8 cellular contexts compared by ENCODE assay signal in the genomic region with DNA sequence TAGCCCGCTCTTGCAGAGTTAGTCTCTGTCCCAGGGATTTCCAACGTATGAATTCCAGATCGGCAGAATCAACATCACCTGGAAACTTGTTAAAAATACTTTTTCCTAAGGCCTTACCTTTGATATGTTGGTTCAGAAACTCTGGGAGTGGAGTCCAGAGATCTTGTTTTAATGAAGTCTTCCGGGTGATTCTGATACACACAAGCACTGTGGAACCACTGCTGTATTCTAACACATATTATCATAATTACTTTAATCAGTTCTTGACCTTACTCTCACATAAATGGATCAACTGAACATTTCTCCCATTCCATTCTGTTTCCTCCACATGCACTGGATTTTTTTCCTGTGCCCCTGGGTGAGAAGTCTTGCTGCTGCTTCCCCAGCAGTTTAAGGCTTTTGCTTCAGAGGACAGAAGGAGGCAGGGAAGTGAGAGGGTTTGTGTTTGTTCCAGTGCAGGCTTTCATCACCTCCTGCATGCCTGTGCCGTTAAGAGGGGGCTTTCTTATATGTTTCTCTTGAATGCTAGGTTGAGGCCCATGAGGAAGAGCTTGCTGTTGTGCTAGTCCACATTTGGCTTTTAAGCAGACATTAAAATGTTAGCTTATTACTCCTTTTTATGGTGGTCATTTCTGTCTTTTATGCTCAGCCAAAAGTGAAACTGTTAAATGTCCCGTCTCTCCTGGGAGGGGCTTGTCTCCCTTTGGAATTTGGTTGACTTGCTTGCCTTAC. TPM values are rescaled to one million over a fixed set of nuclear protein-coding genes. Genes with fewer than 3 reads are reported as not detected.
DNase-seq lines count a peak whose midpoint lies in the region; ATAC-seq, FAIRE-seq and TF ChIP-seq lines count a peak whose summit lies in the region.

No MANE protein-coding gene starts in this region.

- no peak overlapping the region for H3K4me3 ChIP-seq in SK-N-SH (ENCODE audit: low read depth in 2 of 2, low read length in 1 of 2)
- H3K4me3 ChIP-seq in fibroblast of villous mesenchyme (ENCODE audit: low read depth, low read length), result peak overlapping the region; percentile 64
- H3K4me3 ChIP-seq in pancreas, result no peak overlapping the region

- peaks cover 90% of the 10 kb centered on the region for H3K4me1 Mint-ChIP-seq in CD4-positive, alpha-beta T cell (ENCODE audit: low read depth)

- POLR2A ChIA-PET in CD4-positive, alpha-beta T cell (lab: Charles Lee), result no interaction called here
- POLR2A ChIA-PET in SK-N-SH (lab: Yijun Ruan, JAX), result no interaction called here

- no peak for ATAC-seq in CD4-positive, alpha-beta T cell (ENCODE audit: poor library complexity)
- ATAC-seq in pancreas (peak in 3 of 4 donors; percentile 47 to 54 (median 49)), GM19467 (IDR thresholded peaks at IDR 0.05; ENCODE audit: unreplicated experiment) (no peak), HG02938 (IDR thresholded peaks at IDR 0.05; ENCODE audit: unreplicated experiment) (no peak), HG03095 (IDR thresholded peaks at IDR 0.05; ENCODE audit: unreplicated experiment) (no peak)

- DNase-seq in CD4-positive, alpha-beta T cell, result no peak
- no peak for DNase-seq in SK-N-SH
- DNase-seq in fibroblast of villous mesenchyme (ENCODE audit: low read depth), result peak; percentile 47
- no peak for DNase-seq in pancreas
- no peak for DNase-seq in epidermal melanocyte (ENCODE audit: insufficient read length, low spot score)

- peaks cover 5% of the 10 kb centered on the region for H3K36me3 Mint-ChIP-seq in CD4-positive, alpha-beta T cell (ENCODE audit: low read depth)

- H3K4me3 Mint-ChIP-seq in CD4-positive, alpha-beta T cell, result peak overlapping the region; percentile 26

- peaks cover 61% of the 10 kb centered on the region for H4K20me1 ChIP-seq in SK-N-SH (ENCODE audit: insufficient read depth)

- no peak for TF ChIP-seq RAD21 in SK-N-SH (IDR thresholded peaks at IDR 0.05; ENCODE audit: low read length)

- peaks cover 93% of the 10 kb centered on the region for H3K79me2 ChIP-seq in SK-N-SH (ENCODE audit: insufficient read depth)

- CTCF ChIA-PET in CD4-positive, alpha-beta T cell (lab: Charles Lee), result interaction anchor here (0.7 to 6.1 kb wide), 5 partner anchors 8 to 95 kb away, joined by 3 to 30 read pairs (median 3); no protein-coding TSS in a partner anchor
- CTCF ChIA-PET in SK-N-SH (lab: Yijun Ruan, JAX), result interaction anchor here (1.0 to 3.0 kb wide), 3 partner anchors 8 to 177 kb away, joined by 3 to 12 read pairs (median 5); no protein-coding TSS in a partner anchor

- no peaks in the 10 kb centered on the region for H3F3A ChIP-seq in SK-N-SH (replicated peaks; ENCODE audit: insufficient read depth)

- H3K36me3 ChIP-seq in SK-N-SH (replicated peaks in 1 of 2; ENCODE audit: control insufficient read depth in 1 of 2, insufficient read depth in 2 of 2, low read length in 1 of 2) (no peaks in the 10 kb centered on the region), pancreas (no peaks in the 10 kb centered on the region)

- H3K27me3 Mint-ChIP-seq in CD4-positive, alpha-beta T cell, result no peaks in the 10 kb centered on the region

- H3K4me1 ChIP-seq in SK-N-SH (ENCODE audit: control insufficient read depth in 1 of 2, insufficient read depth in 2 of 2, low read depth in 1 of 2, low read length in 1 of 2) (peaks cover 0 to 3% of the 10 kb centered on the region in 2 experiments; a peak in 2 of 4 replicates), pancreas (peaks cover 0 to 6% (median 5%) of the 10 kb centered on the region in 3 donors)

- peak overlapping the region; percentile 38 for H3K4me2 ChIP-seq in SK-N-SH

- peak overlapping the region; percentile 46 for H3K27ac Mint-ChIP-seq in CD4-positive, alpha-beta T cell

- WGBS in SK-N-SH (ENCODE audit: low lambda C conversion rate), result 76% methylated on average over 6 of the region's 6 CpGs
- WGBS in pancreas, 2 donors, result 42 to 50% methylated on average over 6 of the region's 6 CpGs

- no peaks in the 10 kb centered on the region for H3K27me3 ChIP-seq in CD4-positive, alpha-beta T cell (ENCODE audit: control insufficient read depth, insufficient read depth, low read length)
- H3K27me3 ChIP-seq in SK-N-SH (ENCODE audit: insufficient read depth), result no peaks in the 10 kb centered on the region
- H3K27me3 ChIP-seq in pancreas, result no peaks in the 10 kb centered on the region

- no peak for FAIRE-seq in pancreas (lab: Jason Lieb, UNC)

- no peaks in the 10 kb centered on the region for H3K9me2 ChIP-seq in SK-N-SH

- H3K9me3 Mint-ChIP-seq in CD4-positive, alpha-beta T cell, result no peaks in the 10 kb centered on the region

- TF ChIP-seq EP300 in SK-N-SH (IDR thresholded peaks at IDR 0.05; ENCODE audit: borderline replicate concordance in 1 of 2, low read depth in 1 of 2, low read length in 1 of 2), result no peak

- H3K27ac ChIP-seq in CD4-positive, alpha-beta T cell (ENCODE audit: low read depth, low read length), result no peak overlapping the region
- H3K27ac ChIP-seq in SK-N-SH (ENCODE audit: low read depth in 2 of 2, low read length in 1 of 2) (no peak overlapping the region; a peak in 1 of 4 replicates), pancreas (no peak overlapping the region)

- intact Hi-C loops in CD4-positive, alpha-beta T cell (cut with DNase I, micrococcal nuclease), result loop anchor here in 1 of 2 experiments (1.0 kb wide), 1 partner anchor 29 kb away; no protein-coding TSS in a partner anchor
- intact Hi-C loops in pancreas (cut with DNase I), result no loop called here

- H3K9me3 ChIP-seq in CD4-positive, alpha-beta T cell (ENCODE audit: control insufficient read depth, low read length), result no peaks in the 10 kb centered on the region
- no peaks in the 10 kb centered on the region for H3K9me3 ChIP-seq in SK-N-SH
- H3K9me3 ChIP-seq in pancreas, result no peaks in the 10 kb centered on the region

- H3K9ac ChIP-seq in SK-N-SH, result no peak overlapping the region

- no peak overlapping the region for H2AFZ ChIP-seq in SK-N-SH (ENCODE audit: low read depth)

- no peak for TF ChIP-seq CTCF in CD4-positive, alpha-beta T cell (IDR thresholded peaks at IDR 0.05)
- TF ChIP-seq CTCF in SK-N-SH (IDR thresholded peaks at IDR 0.05) (no peak), fibroblast of villous mesenchyme (IDR thresholded peaks at IDR 0.05; ENCODE audit: insufficient read depth, low read depth, low read length) (no peak), pancreas (IDR thresholded peaks at IDR 0.05) (no peak)

TF ChIP-seq in SK-N-SH, 30 proteins besides CTCF, POLR2A, EP300 and RAD21 (continues in another document):
- TF ChIP-seq TCF12 (IDR thresholded peaks at IDR 0.05) (no peak), NFIC (IDR thresholded peaks at IDR 0.05; ENCODE audit: borderline replicate concordance) (no peak), MEF2A (IDR thresholded peaks at IDR 0.05; ENCODE audit: borderline replicate concordance, low read depth) (no peak), EZH2phosphoT487 (IDR thresholded peaks at IDR 0.05; ENCODE audit: borderline replicate concordance, low read depth) (no peak), FOXJ3 (CRISPR knock-in tag; IDR thresholded peaks at IDR 0.05) (no peak), FOXM1 (IDR thresholded peaks at IDR 0.05; ENCODE audit: low read depth) (no peak), GATA2 (CRISPR knock-in tag; IDR thresholded peaks at IDR 0.05) (no peak), SMC3 (IDR thresholded peaks at IDR 0.05; ENCODE audit: low read depth, low read length) (no peak), ELF1 (IDR thresholded peaks at IDR 0.05) (no peak), TEAD4 (IDR thresholded peaks at IDR 0.05; ENCODE audit: borderline replicate concordance, insufficient read depth) (no peak)
- TF ChIP-seq, protein P1, sequence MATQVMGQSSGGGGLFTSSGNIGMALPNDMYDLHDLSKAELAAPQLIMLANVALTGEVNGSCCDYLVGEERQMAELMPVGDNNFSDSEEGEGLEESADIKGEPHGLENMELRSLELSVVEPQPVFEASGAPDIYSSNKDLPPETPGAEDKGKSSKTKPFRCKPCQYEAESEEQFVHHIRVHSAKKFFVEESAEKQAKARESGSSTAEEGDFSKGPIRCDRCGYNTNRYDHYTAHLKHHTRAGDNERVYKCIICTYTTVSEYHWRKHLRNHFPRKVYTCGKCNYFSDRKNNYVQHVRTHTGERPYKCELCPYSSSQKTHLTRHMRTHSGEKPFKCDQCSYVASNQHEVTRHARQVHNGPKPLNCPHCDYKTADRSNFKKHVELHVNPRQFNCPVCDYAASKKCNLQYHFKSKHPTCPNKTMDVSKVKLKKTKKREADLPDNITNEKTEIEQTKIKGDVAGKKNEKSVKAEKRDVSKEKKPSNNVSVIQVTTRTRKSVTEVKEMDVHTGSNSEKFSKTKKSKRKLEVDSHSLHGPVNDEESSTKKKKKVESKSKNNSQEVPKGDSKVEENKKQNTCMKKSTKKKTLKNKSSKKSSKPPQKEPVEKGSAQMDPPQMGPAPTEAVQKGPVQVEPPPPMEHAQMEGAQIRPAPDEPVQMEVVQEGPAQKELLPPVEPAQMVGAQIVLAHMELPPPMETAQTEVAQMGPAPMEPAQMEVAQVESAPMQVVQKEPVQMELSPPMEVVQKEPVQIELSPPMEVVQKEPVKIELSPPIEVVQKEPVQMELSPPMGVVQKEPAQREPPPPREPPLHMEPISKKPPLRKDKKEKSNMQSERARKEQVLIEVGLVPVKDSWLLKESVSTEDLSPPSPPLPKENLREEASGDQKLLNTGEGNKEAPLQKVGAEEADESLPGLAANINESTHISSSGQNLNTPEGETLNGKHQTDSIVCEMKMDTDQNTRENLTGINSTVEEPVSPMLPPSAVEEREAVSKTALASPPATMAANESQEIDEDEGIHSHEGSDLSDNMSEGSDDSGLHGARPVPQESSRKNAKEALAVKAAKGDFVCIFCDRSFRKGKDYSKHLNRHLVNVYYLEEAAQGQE (IDR thresholded peaks at IDR 0.05; ENCODE audit: low read depth, low read length), result no peak
- TF ChIP-seq, protein P2, sequence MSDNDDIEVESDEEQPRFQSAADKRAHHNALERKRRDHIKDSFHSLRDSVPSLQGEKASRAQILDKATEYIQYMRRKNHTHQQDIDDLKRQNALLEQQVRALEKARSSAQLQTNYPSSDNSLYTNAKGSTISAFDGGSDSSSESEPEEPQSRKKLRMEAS (IDR thresholded peaks at IDR 0.05; ENCODE audit: low read depth), result no peak
- TF ChIP-seq, protein P3, sequence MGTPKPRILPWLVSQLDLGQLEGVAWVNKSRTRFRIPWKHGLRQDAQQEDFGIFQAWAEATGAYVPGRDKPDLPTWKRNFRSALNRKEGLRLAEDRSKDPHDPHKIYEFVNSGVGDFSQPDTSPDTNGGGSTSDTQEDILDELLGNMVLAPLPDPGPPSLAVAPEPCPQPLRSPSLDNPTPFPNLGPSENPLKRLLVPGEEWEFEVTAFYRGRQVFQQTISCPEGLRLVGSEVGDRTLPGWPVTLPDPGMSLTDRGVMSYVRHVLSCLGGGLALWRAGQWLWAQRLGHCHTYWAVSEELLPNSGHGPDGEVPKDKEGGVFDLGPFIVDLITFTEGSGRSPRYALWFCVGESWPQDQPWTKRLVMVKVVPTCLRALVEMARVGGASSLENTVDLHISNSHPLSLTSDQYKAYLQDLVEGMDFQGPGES (IDR thresholded peaks at IDR 0.05; ENCODE audit: low read depth, low read length), result no peak

RNA-seq across cellular contexts. Expression of a gene that starts 32.4 kb away (rescaled TPM):
- 100 to 1,000 TPM; 134 to 148 TPM for total RNA-seq in CD4-positive, alpha-beta T cell
- polyA plus RNA-seq in SK-N-SH (2012; rRNA removed) (8.5 and 12.2 TPM in 2 replicates), pancreas (1 to 10 TPM; 3.5 to 6.0 TPM)
- polyA plus RNA-seq in SK-N-SH (2012; cell fraction: cytosol; rRNA removed), result 11.3 and 13.8 TPM in 2 replicates
- polyA plus RNA-seq in SK-N-SH (2012; cell fraction: nucleus; rRNA removed), result 3.7 and 10.9 TPM in 2 replicates
- total RNA-seq in fibroblast of villous mesenchyme (34.8 and 48.4 TPM in 2 replicates), pancreas (10 to 100 TPM; 17.5 to 25.6 (median 22.5) TPM)

Comparison
In these comparisons a context has a peak if more than half of its experiments do, and no peak if none do; other contexts are left out.
1. ATAC-seq: peak in pancreas (3 of 4); none in CD4-positive, alpha-beta T cell (single experiment), GM19467 (single experiment), HG02938 (single experiment) and HG03095 (single experiment).